In the genomic region with DNA sequence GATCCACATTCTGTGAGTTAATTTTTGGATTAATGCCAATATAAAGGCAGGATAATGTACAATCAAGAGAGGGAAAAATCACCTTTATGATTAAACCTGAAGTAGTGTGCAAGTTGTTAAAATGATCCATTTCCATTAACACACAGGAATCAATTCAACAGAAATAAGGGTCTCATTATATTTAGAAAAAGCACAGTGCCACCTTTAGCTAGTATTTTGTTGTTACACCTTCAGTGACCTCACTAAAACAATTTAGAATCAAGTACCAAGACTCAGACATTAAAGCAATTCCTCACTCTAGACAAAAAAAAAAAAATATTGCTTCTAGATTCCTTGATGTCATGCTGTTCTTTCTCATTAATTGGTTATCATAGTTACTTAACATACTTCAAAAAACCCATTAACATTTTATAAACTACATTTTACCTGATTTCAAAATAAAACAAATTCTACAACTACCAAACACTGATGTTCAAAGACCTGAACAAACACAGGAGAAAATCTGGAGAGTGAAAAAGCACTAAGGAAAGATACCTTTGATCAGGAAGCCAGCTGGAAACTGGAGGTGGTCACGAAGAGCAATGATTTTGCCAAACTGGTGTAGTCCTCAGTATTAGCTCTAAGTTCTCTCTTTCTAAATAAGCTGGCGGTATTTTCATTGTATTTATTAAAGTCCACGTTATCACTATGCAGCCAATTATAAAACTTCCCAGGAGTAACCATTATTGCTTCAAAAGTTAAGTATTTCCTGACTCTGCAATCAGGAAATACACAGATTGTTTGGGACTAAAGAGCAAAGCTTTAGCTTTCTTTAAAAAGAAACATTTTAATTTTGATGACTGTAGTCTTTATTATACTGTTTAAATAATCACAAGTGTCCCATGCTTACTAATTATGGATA, we compare ENCODE assay signal across 10 cellular contexts.
DNase-seq lines count a peak whose midpoint lies in the region; ATAC-seq and TF ChIP-seq lines count a peak whose summit lies in the region.
"Had no signal": no experiment of that assay in that cellular context is flagged by ENCODE, and none has a peak within 500 bp of the region (broad histone marks: within the 10 kb centered on the region; RNA-seq: fewer than 3 reads in every experiment).

No MANE protein-coding gene starts in this region.

- peak overlapping the region; percentile 90 for H3K27ac Mint-ChIP-seq in activated T-helper 17 cell treated with anti-CD3 and anti-CD28 coated beads, Interleukin-2, amount 50 U/mL, for 72 hours
- peak overlapping the region in 1 of 3 experiments; percentile 31; a peak in 2 of 7 replicates for H3K27ac Mint-ChIP-seq in H9
- H3K27ac Mint-ChIP-seq: activated B cell treated with CpG ODN at 0.5 μM for 24 hours had no signal

- H3K9me3 ChIP-seq in DOHH2 (ENCODE audit: control insufficient read depth, insufficient read depth, low read length) (no peaks in the 10 kb centered on the region), H9 (ENCODE audit: control insufficient read depth, low read depth, low read length) (no peaks in the 10 kb centered on the region)
- H3K9me3 ChIP-seq: tibial artery had no signal

- no peak overlapping the region for H4K8ac ChIP-seq in H9 (replicated peaks; ENCODE audit: insufficient read length, low read depth, low read length)

- H2BK12ac ChIP-seq in H9 (ENCODE audit: insufficient read length, low read depth, low read length) = no peak overlapping the region

- H3K79me2 ChIP-seq in DOHH2 (ENCODE audit: control insufficient read depth, low read length) = peaks cover 100% of the 10 kb centered on the region
- H3K79me2 ChIP-seq in H9 (ENCODE audit: insufficient read depth, low read length) = no peaks in the 10 kb centered on the region

- H2BK120ac ChIP-seq in H9 (ENCODE audit: low read depth, low read length, poor library complexity, severe bottlenecking) = no peak overlapping the region

- peaks cover 99% of the 10 kb centered on the region for H3K4me1 ChIP-seq in DOHH2 (ENCODE audit: control insufficient read depth, low read length)
- no peaks in the 10 kb centered on the region for H3K4me1 ChIP-seq in H9 (ENCODE audit: insufficient read depth, low read length)

- no peak overlapping the region for H2BK15ac ChIP-seq in H9 (ENCODE audit: low read depth, low read length)

- H4K20me1 ChIP-seq in DOHH2 (ENCODE audit: control insufficient read depth, insufficient read depth, low read depth, low read length) = peaks cover 8% of the 10 kb centered on the region
- no peaks in the 10 kb centered on the region for H4K20me1 ChIP-seq in H9 (ENCODE audit: control insufficient read depth, insufficient read depth, insufficient read length)

- no peak overlapping the region for H3K9ac ChIP-seq in H9 (ENCODE audit: extremely low read depth, insufficient read length, low read length)

- H2BK20ac ChIP-seq in H9 (ENCODE audit: low read depth, low read length, poor library complexity, severe bottlenecking) = no peak overlapping the region

- H3K4me2 ChIP-seq in DOHH2 (ENCODE audit: low read length) = peak overlapping the region; percentile 75
- H3K4me2 ChIP-seq in H9 (ENCODE audit: insufficient read depth, insufficient read length, low read length) = no peak overlapping the region

- peak; percentile 16 for ATAC-seq in GM18867 (IDR thresholded peaks at IDR 0.05; ENCODE audit: unreplicated experiment)
- ATAC-seq in activated T-helper 17 cell treated with anti-CD3 and anti-CD28 coated beads, Interleukin-2, amount 50 U/mL, for 72 hours (replicated peaks) = no peak
- peak; percentile 73 for ATAC-seq in left lobe of liver
- ATAC-seq in HG02870 (IDR thresholded peaks at IDR 0.05; ENCODE audit: unreplicated experiment) = no peak

- H4K91ac ChIP-seq in H9 (ENCODE audit: insufficient read length, low read depth, low read length) = no peak overlapping the region

- H3K27me3 ChIP-seq in DOHH2 (ENCODE audit: control insufficient read depth, low read length) (no peaks in the 10 kb centered on the region), H9 (ENCODE audit: insufficient read depth, low read length) (no peaks in the 10 kb centered on the region)
- H3K27me3 ChIP-seq: tibial artery had no signal

- DNase-seq in left lobe of liver (ENCODE audit: low spot score) = no peak
- no peak for DNase-seq in H9
- DNase-seq in NCI-H748 treated with DMSO at 0.1 percent for 48 hours (lab: John Stamatoyannopoulos, UW) = no peak
- DNase-seq: activated B cell treated with CpG ODN at 0.5 μM for 24 hours, RPMI8226, tibial artery had no signal

- TF ChIP-seq CTCF in DOHH2 (IDR thresholded peaks at IDR 0.05; ENCODE audit: low read depth, low read length, poor library complexity, severe bottlenecking) = no peak
- no peak; the same call in 2 of the 3 replicates for TF ChIP-seq CTCF in H9 (conservative IDR thresholded peaks at IDR 0.05)

- WGBS in H9 (ENCODE audit: extremely low coverage, insufficient read length, low lambda C conversion rate) = no CpG with 5 or more reads among the region's 3 CpGs

- no peaks in the 10 kb centered on the region for H3K9me2 ChIP-seq in DOHH2 (replicated peaks; ENCODE audit: control insufficient read depth, low read length)

- peak overlapping the region; percentile 50 for H3K4me3 ChIP-seq in DOHH2 (ENCODE audit: low read length)
- H3K4me3 ChIP-seq: tibial artery had no signal

- H3K56ac ChIP-seq in H9 (ENCODE audit: insufficient read length, low read depth, low read length) = no peak overlapping the region

- H2AFZ ChIP-seq in H9 (ENCODE audit: low read length) = no peak overlapping the region

- H3K4me3 Mint-ChIP-seq in activated T-helper 17 cell treated with anti-CD3 and anti-CD28 coated beads, Interleukin-2, amount 50 U/mL, for 72 hours = peak overlapping the region; percentile 76
- no peak overlapping the region for H3K4me3 Mint-ChIP-seq in H9
- H3K4me3 Mint-ChIP-seq: activated B cell treated with CpG ODN at 0.5 μM for 24 hours had no signal

- no peaks in the 10 kb centered on the region for H3K27me3 Mint-ChIP-seq in activated T-helper 17 cell treated with anti-CD3 and anti-CD28 coated beads, Interleukin-2, amount 50 U/mL, for 72 hours
- no peaks in the 10 kb centered on the region for H3K27me3 Mint-ChIP-seq in H9 (ENCODE audit: low read depth)

- H3K79me1 ChIP-seq in H9 (ENCODE audit: insufficient read depth, low read depth, low read length, poor library complexity, severe bottlenecking) = no peaks in the 10 kb centered on the region

- no peak overlapping the region for H2BK5ac ChIP-seq in H9 (ENCODE audit: insufficient read length, low read length)

- H3K27ac ChIP-seq in DOHH2 (ENCODE audit: low read depth, low read length) = peak overlapping the region; percentile 66
- H3K27ac ChIP-seq in H9 (ENCODE audit: insufficient read length, low read depth, low read length) = no peak overlapping the region

- no peak overlapping the region for H3K4ac ChIP-seq in H9 (ENCODE audit: low read depth, low read length)

- H3K23me2 ChIP-seq in H9 (ENCODE audit: insufficient read length, low read depth, low read length, poor library complexity, severe bottlenecking) = no peaks in the 10 kb centered on the region

- H3T11ph ChIP-seq in H9 (ENCODE audit: low read length) = no peak overlapping the region

- H3F3A ChIP-seq in DOHH2 (ENCODE audit: control insufficient read depth, insufficient read depth) = peaks cover 3% of the 10 kb centered on the region

- peaks cover 24% of the 10 kb centered on the region for H3K36me3 ChIP-seq in DOHH2 (ENCODE audit: control insufficient read depth, low read length)

- no peak overlapping the region for H3K14ac ChIP-seq in H9 (ENCODE audit: insufficient read depth, low read length)

- H3K9me3 Mint-ChIP-seq in activated T-helper 17 cell treated with anti-CD3 and anti-CD28 coated beads, Interleukin-2, amount 50 U/mL, for 72 hours = no peaks in the 10 kb centered on the region
- H3K9me3 Mint-ChIP-seq in H9 = no peaks in the 10 kb centered on the region
- H3K9me3 Mint-ChIP-seq: activated B cell treated with CpG ODN at 0.5 μM for 24 hours had no signal

- H2AK5ac ChIP-seq in H9 (ENCODE audit: insufficient read length, low read length) = no peak overlapping the region

- H3K18ac ChIP-seq in H9 (ENCODE audit: insufficient read length, low read depth, low read length) = no peak overlapping the region

- peaks cover 13% of the 10 kb centered on the region for H3K4me1 Mint-ChIP-seq in activated T-helper 17 cell treated with anti-CD3 and anti-CD28 coated beads, Interleukin-2, amount 50 U/mL, for 72 hours
- H3K4me1 Mint-ChIP-seq in H9 = peaks cover 4% of the 10 kb centered on the region in 2 experiments; a peak in 3 of 4 replicates

- peaks cover 5% of the 10 kb centered on the region for H3K36me3 Mint-ChIP-seq in activated T-helper 17 cell treated with anti-CD3 and anti-CD28 coated beads, Interleukin-2, amount 50 U/mL, for 72 hours (ENCODE audit: low read depth)
- H3K36me3 Mint-ChIP-seq in H9 (ENCODE audit: insufficient read depth in 1 of 3, low read depth in 3 of 3) = no peaks in the 10 kb centered on the region; a peak in 2 of 7 replicates

- H3K23ac ChIP-seq in H9 (ENCODE audit: insufficient read length, low read depth, low read length) = no peak overlapping the region

- no peak overlapping the region for H4K5ac ChIP-seq in H9 (ENCODE audit: insufficient read length, low read depth, low read length)

Comparison
In these comparisons a context has a peak if more than half of its experiments do, and no peak if none do; other contexts are left out.
1. ATAC-seq: peak in GM18867 (single experiment) and left lobe of liver (single experiment); none in activated T-helper 17 cell treated with anti-CD3 and anti-CD28 coated beads, Interleukin-2, amount 50 U/mL, for 72 hours (single experiment) and HG02870 (single experiment).